ENCODE assay signal across 12 cellular contexts in genomic region chr11:64638017-64638664, GRCh38. TPM values are rescaled to one million over a fixed set of nuclear protein-coding genes. Genes with fewer than 3 reads are reported as not detected.
DNase-seq lines count a peak whose midpoint lies in the region; ATAC-seq lines count a peak whose summit lies in the region.
"Had no signal": no experiment of that assay in that cellular context is flagged by ENCODE, and none has a peak within 500 bp of the region (broad histone marks: within the 10 kb centered on the region; RNA-seq: fewer than 3 reads in every experiment).

No MANE protein-coding gene starts in this region.

- no peak overlapping the region for H3K9ac ChIP-seq in rectal smooth muscle tissue (ENCODE audit: low read length)
- H3K9ac ChIP-seq: parathyroid adenoma had no signal

- H3K4me1 ChIP-seq in rectal smooth muscle tissue (ENCODE audit: control insufficient read depth, insufficient read depth, low read length), result no peaks in the 10 kb centered on the region
- H3K4me1 ChIP-seq: parathyroid adenoma had no signal

- ATAC-seq in left ventricle myocardium superior, result peak; percentile 60

- H3K27ac ChIP-seq in rectal smooth muscle tissue (ENCODE audit: low read depth, low read length), result peak overlapping the region; percentile 78
- H3K27ac ChIP-seq: brain microvascular endothelial cell, parathyroid adenoma had no signal

- peaks cover 9% of the 10 kb centered on the region for H3K27me3 ChIP-seq in rectal smooth muscle tissue (ENCODE audit: control insufficient read depth, insufficient read depth, low read length)

- peak overlapping the region; percentile 56 for H3K4me3 ChIP-seq in rectal smooth muscle tissue (ENCODE audit: low read length)

- intact Hi-C loops in left ventricle myocardium superior (cut with micrococcal nuclease), result no loop called here

- DNase-seq in EH (ENCODE audit: low read depth) (peak; percentile 16), NCI-H526 treated with DMSO at 0.1 percent for 48 hours (lab: John Stamatoyannopoulos, UW) (peak; percentile 95), left ventricle myocardium superior (no peak), HPDE6-E6E7 (ENCODE audit: extremely low spot score) (no peak), H4 (ENCODE audit: low spot score) (no peak), DMS53 treated with DMSO at 0.1 percent for 48 hours (lab: John Stamatoyannopoulos, UW; ENCODE audit: unreplicated experiment) (no peak)
- no peak for DNase-seq in stimulated activated CD4-positive, alpha-beta T cell treated with anti-CD3 and anti-CD28 coated beads, Interleukin-4, amount 100 ng/mL, for 24 hours
- DNase-seq: brain microvascular endothelial cell, NCI-H1048 had no signal

- no peaks in the 10 kb centered on the region for H3K36me3 ChIP-seq in rectal smooth muscle tissue (ENCODE audit: control insufficient read depth, insufficient read depth, low read length)
- H3K36me3 ChIP-seq: brain microvascular endothelial cell had no signal

RNA-seq across cellular contexts. Expression of gene SLC22A12, which starts 47.1 kb away (rescaled TPM):
- total RNA-seq in left ventricle myocardium superior, result not detected
- not detected in 2 replicates for total RNA-seq in H4 (2014; rRNA removed; shearing (Covaris generic))
- total RNA-seq: T-helper 1 cell treated with Interleukin-12 subunit alpha and Interleukin-12 subunit beta and Interleukin-4 antibody, amounts not matched to agents 30 ng/mL and 1 ng/mL, for 36 hours had no signal

Comparison
In these comparisons a context has a peak if more than half of its experiments do, and no peak if none do; other contexts are left out.
1. DNase-seq: peak in EH (single experiment) and NCI-H526 treated with DMSO at 0.1 percent for 48 hours (single experiment); none in left ventricle myocardium superior (single experiment), HPDE6-E6E7 (single experiment), H4 (single experiment), stimulated activated CD4-positive, alpha-beta T cell treated with anti-CD3 and anti-CD28 coated beads, Interleukin-4, amount 100 ng/mL, for 24 hours (single experiment) and DMS53 treated with DMSO at 0.1 percent for 48 hours (single experiment).